Comparison of ENCODE assay signal across 19 cellular contexts in genomic region chr14:99535448-99535847, GRCh38.
"Had no signal": no experiment of that assay in that cellular context is flagged by ENCODE, and none has a peak within 500 bp of the region (broad histone marks: within the 10 kb centered on the region; RNA-seq: fewer than 3 reads in every experiment).

No MANE protein-coding gene starts in this region.

- H3K4me3 Mint-ChIP-seq: activated CD8-positive, alpha-beta memory T cell treated with anti-CD3 and anti-CD28 coated beads, Interleukin-2, amount 10 ng/mL, durations not matched to agents 7 days and 5 days; activated naive CD4-positive, alpha-beta T cell treated with anti-CD3 and anti-CD28 coated beads, Interleukin-2, amount 10 ng/mL, durations not matched to agents 7 days and 5 days; memory B cell; nephron progenitor cell; stimulated activated naive B cell treated with anti-CD40 and anti-IgM and Interleukin-4, amounts not matched to agents 10 μg/mL and 1 μg/mL and 100 μg/mL, for 72 hours had no signal

- H3K27me3 ChIP-seq: dorsolateral prefrontal cortex, ovary, tibial nerve had no signal

- H3K4me3 ChIP-seq: ovary, tibial nerve had no signal

- H3K36me3 Mint-ChIP-seq: activated CD8-positive, alpha-beta memory T cell treated with anti-CD3 and anti-CD28 coated beads, Interleukin-2, amount 10 ng/mL, durations not matched to agents 7 days and 5 days; activated naive CD4-positive, alpha-beta T cell treated with anti-CD3 and anti-CD28 coated beads, Interleukin-2, amount 10 ng/mL, durations not matched to agents 7 days and 5 days; memory B cell; stimulated activated naive B cell treated with anti-CD40 and anti-IgM and Interleukin-4, amounts not matched to agents 10 μg/mL and 1 μg/mL and 100 μg/mL, for 72 hours had no signal

- ATAC-seq: activated CD8-positive, alpha-beta memory T cell treated with anti-CD3 and anti-CD28 coated beads, Interleukin-2, amount 10 ng/mL, durations not matched to agents 7 days and 5 days; esophagus mucosa; sciatic nerve; stimulated activated naive B cell treated with anti-CD40 and anti-IgM and Interleukin-4, amounts not matched to agents 10 μg/mL and 1 μg/mL and 100 μg/mL, for 72 hours had no signal

- H3K9me3 Mint-ChIP-seq: activated naive CD4-positive, alpha-beta T cell treated with anti-CD3 and anti-CD28 coated beads, Interleukin-2, amount 10 ng/mL, durations not matched to agents 7 days and 5 days; memory B cell; nephron progenitor cell; stimulated activated naive B cell treated with anti-CD40 and anti-IgM and Interleukin-4, amounts not matched to agents 10 μg/mL and 1 μg/mL and 100 μg/mL, for 72 hours had no signal

- H3K27ac ChIP-seq: ovary, tibial nerve, VCaP had no signal

- H3K27ac Mint-ChIP-seq: activated CD8-positive, alpha-beta memory T cell treated with anti-CD3 and anti-CD28 coated beads, Interleukin-2, amount 10 ng/mL, durations not matched to agents 7 days and 5 days; activated naive CD4-positive, alpha-beta T cell treated with anti-CD3 and anti-CD28 coated beads, Interleukin-2, amount 10 ng/mL, durations not matched to agents 7 days and 5 days; memory B cell; nephron progenitor cell; stimulated activated naive B cell treated with anti-CD40 and anti-IgM and Interleukin-4, amounts not matched to agents 10 μg/mL and 1 μg/mL and 100 μg/mL, for 72 hours had no signal

- DNase-seq: activated CD4-positive, alpha-beta T cell treated with anti-CD3 and anti-CD28 coated beads for 1 hour; activated CD4-positive, alpha-beta T cell treated with anti-CD3 and anti-CD28 coated beads, Interleukin-2, amount 50 U/mL, for 48 hours; activated CD8-positive, alpha-beta memory T cell treated with anti-CD3 and anti-CD28 coated beads, Interleukin-2, amount 10 ng/mL, durations not matched to agents 7 days and 5 days; activated naive CD4-positive, alpha-beta T cell treated with anti-CD3 and anti-CD28 coated beads, Interleukin-2, amount 10 ng/mL, durations not matched to agents 7 days and 5 days; activated T-cell treated with anti-CD3 and anti-CD28 coated beads, Interleukin-2, amount 50 U/mL, for 1 hour; foreskin fibroblast; glutamatergic neuron; kidney; nephron progenitor cell; ovary; stimulated activated CD4-positive, alpha-beta T cell treated with anti-CD3 and anti-CD28 coated beads, Interleukin-12 subunit alpha, Interleukin-12 subunit beta, amount 100 ng/mL, for 4 hours; stimulated activated naive B cell treated with anti-CD40 and anti-IgM and Interleukin-4, amounts not matched to agents 10 μg/mL and 1 μg/mL and 100 μg/mL, for 72 hours; T-helper 1 cell had no signal

- H3K27me3 Mint-ChIP-seq: activated CD8-positive, alpha-beta memory T cell treated with anti-CD3 and anti-CD28 coated beads, Interleukin-2, amount 10 ng/mL, durations not matched to agents 7 days and 5 days had no signal

- H3K36me3 ChIP-seq: ovary, tibial nerve had no signal

- H3K4me1 Mint-ChIP-seq: activated CD8-positive, alpha-beta memory T cell treated with anti-CD3 and anti-CD28 coated beads, Interleukin-2, amount 10 ng/mL, durations not matched to agents 7 days and 5 days; activated naive CD4-positive, alpha-beta T cell treated with anti-CD3 and anti-CD28 coated beads, Interleukin-2, amount 10 ng/mL, durations not matched to agents 7 days and 5 days; memory B cell had no signal

- H3K9me3 ChIP-seq: ovary, tibial nerve had no signal
